Comparison of ENCODE assay signal across 8 cellular contexts in genomic region chr7:151087247-151088018, GRCh38. TPM values are rescaled to one million over a fixed set of nuclear protein-coding genes. Genes with fewer than 3 reads are reported as not detected.
A peak's percentile ranks its signal among the peaks of the same experiment; 100 is the strongest.
DNase-seq lines count a peak whose midpoint lies in the region; ATAC-seq and TF ChIP-seq lines count a peak whose summit lies in the region.

No MANE protein-coding gene starts in this region.

- H3K4me2 ChIP-seq in OCI-LY7 (ENCODE audit: low read length): peak overlapping the region; percentile 63

- BruUV-seq in OCI-LY7 (replicated peaks; lab: Mats Ljungman, UMichigan): no TSS peak

- H3K27me3 ChIP-seq in adrenal gland (no peaks in the 10 kb centered on the region), right cardiac atrium (ENCODE audit: control insufficient read depth, insufficient read depth) (no peaks in the 10 kb centered on the region)

- intact Hi-C loops in OCI-LY7 (cut with micrococcal nuclease; ENCODE audit: unreplicated experiment) (loop anchor here (2.0 to 10.0 kb wide), 3 partner anchors 23 to 193 kb away; partner anchors contain the start of gene KCNH2), adrenal gland (cut with DNase I) (no loop called here), right cardiac atrium (cut with DNase I) (loop anchor here in 1 of 4 donors (10.0 kb wide), 1 partner anchor 63 kb away; the partner anchor contains the start of genes ABCB8 and ATG9B), posterior cingulate gyrus (cut with DNase I) (loop anchor here (2.0 kb wide), 1 partner anchor 59 kb away; the partner anchor contains the start of gene ABCB8)

- H3K9me2 ChIP-seq in OCI-LY7 (ENCODE audit: insufficient read depth, low read length): no peaks in the 10 kb centered on the region

- H3K27ac ChIP-seq in OCI-LY7 (ENCODE audit: low read depth, low read length, poor library complexity, severe bottlenecking) (no peak overlapping the region), adrenal gland (peak overlapping the region; percentile 21 to 94 (median 76)), right cardiac atrium (ENCODE audit: low read length) (peak overlapping the region; percentile 94)

- H2AFZ ChIP-seq in OCI-LY7 (ENCODE audit: low read length): no peak overlapping the region

- H3K4me1 ChIP-seq in OCI-LY7 (ENCODE audit: insufficient read depth, low read length, poor library complexity, severe bottlenecking) (peaks cover 23% of the 10 kb centered on the region), adrenal gland (replicated peaks in 1 of 2) (peaks cover 31 to 63% of the 10 kb centered on the region in 2 donors), right cardiac atrium (ENCODE audit: control insufficient read depth, insufficient read depth, low read length) (peaks cover 10% of the 10 kb centered on the region)

- no peaks in the 10 kb centered on the region for H3K36me3 ChIP-seq in OCI-LY7 (ENCODE audit: insufficient read depth, low read length)
- H3K36me3 ChIP-seq in adrenal gland (replicated peaks in 1 of 2): no peaks in the 10 kb centered on the region

- TF ChIP-seq POLR2A in adrenal gland (IDR thresholded peaks at IDR 0.05): peak in 1 of 2 donors; percentile 10

- 0 to 1% (median 1%) methylated on average over 4 to 70 of the region's 70 CpGs; no CpG with 5 or more reads in 1 of the 4 donors for WGBS in adrenal gland, 4 donors
- WGBS in right cardiac atrium: 1% methylated on average over 70 of the region's 70 CpGs

- TF ChIP-seq CTCF in OCI-LY7 (conservative IDR thresholded peaks at IDR 0.05; ENCODE audit: low read length): no peak
- TF ChIP-seq CTCF in adrenal gland (IDR thresholded peaks at IDR 0.05): peak in 2 of 6 experiments; percentile 36 to 37

- DNase-seq in D341Med (ENCODE audit: low spot score): peak; percentile 80
- DNase-seq in OCI-LY7 (ENCODE audit: low spot score): no peak
- peak; percentile 61 to 74 (median 68) for DNase-seq in adrenal gland
- peak; percentile 78 to 91 (median 91) for DNase-seq in right cardiac atrium
- peak in 8 of 10 donors; percentile 31 to 95 (median 65) for DNase-seq in posterior cingulate gyrus
- no peak for DNase-seq in amniotic stem cell (lab: John Stamatoyannopoulos, UW)

- peak; percentile 18 for ATAC-seq in GM21619 (IDR thresholded peaks at IDR 0.05; ENCODE audit: unreplicated experiment)
- peak; percentile 51 to 66 for ATAC-seq in right cardiac atrium
- ATAC-seq in HG03571 (IDR thresholded peaks at IDR 0.05; ENCODE audit: unreplicated experiment): no peak

- H4K20me1 ChIP-seq in OCI-LY7 (ENCODE audit: insufficient read depth, low read length): no peaks in the 10 kb centered on the region; the same call in 1 of the 2 replicates

- H3K9me3 ChIP-seq in OCI-LY7 (ENCODE audit: low read length) (no peaks in the 10 kb centered on the region), adrenal gland (replicated peaks in 1 of 3) (no peaks in the 10 kb centered on the region), right cardiac atrium (ENCODE audit: control insufficient read depth, low read length) (no peaks in the 10 kb centered on the region)

- POLR2A ChIA-PET in OCI-LY7 (lab: Charles Lee): no interaction called here

- CTCF ChIA-PET in OCI-LY7 (lab: Charles Lee; ENCODE audit: unreplicated experiment): no interaction called here

- H3K4me3 ChIP-seq in OCI-LY7 (ENCODE audit: low read depth, low read length, poor library complexity, severe bottlenecking): peak overlapping the region; percentile 48
- peak overlapping the region; percentile 29 to 85 (median 51) for H3K4me3 ChIP-seq in adrenal gland
- H3K4me3 ChIP-seq in right cardiac atrium (ENCODE audit: low read length): peak overlapping the region; percentile 57

- peaks cover 6% of the 10 kb centered on the region for H3K79me2 ChIP-seq in OCI-LY7 (ENCODE audit: insufficient read depth, low read depth, low read length)

RNA-seq across cellular contexts. Expression of gene AGAP3, which starts 1.2 kb away (rescaled TPM):
- total RNA-seq in OCI-LY7 (2014; rRNA removed; shearing (Covaris generic)): 4.4 and 4.8 TPM in 2 replicates
- total RNA-seq in OCI-LY7 (2022) (23.1 and 30.9 TPM in 2 replicates), adrenal gland (100 to 1,000 TPM in 1 of 8 donors, 10 to 100 TPM in 7; 38.0 to 105 (median 50.9) TPM), right cardiac atrium (10 to 100 TPM; 58.3 to 78.8 (median 67.6) TPM)
- polyA plus RNA-seq in adrenal gland (100 to 1,000 TPM in 2 of 3 donors, 10 to 100 TPM in 1; 18.3 to 236 (median 111) TPM), right cardiac atrium (61.4 TPM)

RNA-seq across cellular contexts. Expression of gene TMUB1, which starts 4.1 kb away (rescaled TPM):
- 38.6 and 56.0 TPM in 2 replicates for total RNA-seq in OCI-LY7 (2014; rRNA removed; shearing (Covaris generic))
- total RNA-seq in OCI-LY7 (2022) (53.2 and 59.6 TPM in 2 replicates), adrenal gland (10 to 100 TPM; 31.5 to 74.6 (median 43.4) TPM), right cardiac atrium (10 to 100 TPM; 28.5 to 36.5 (median 35.8) TPM)
- polyA plus RNA-seq in adrenal gland (100 to 1,000 TPM in 2 of 3 donors, 1 to 10 TPM in 1; 5.2 to 152 (median 101) TPM), right cardiac atrium (55.2 TPM)

RNA-seq across cellular contexts. Expression of gene FASTK, which starts 6.8 kb away (rescaled TPM):
- 114 and 118 TPM in 2 replicates for total RNA-seq in OCI-LY7 (2014; rRNA removed; shearing (Covaris generic))
- total RNA-seq in OCI-LY7 (2022) (87.7 and 90.5 TPM in 2 replicates), adrenal gland (100 to 1,000 TPM in 1 of 8 donors, 10 to 100 TPM in 7; 42.0 to 112 (median 85.8) TPM), right cardiac atrium (10 to 100 TPM; 64.1 to 82.0 (median 68.9) TPM)
- polyA plus RNA-seq in adrenal gland (100 to 1,000 TPM in 2 of 3 donors, 10 to 100 TPM in 1; 21.4 to 516 (median 281) TPM), right cardiac atrium (133 TPM)

RNA-seq across cellular contexts. Expression of gene SLC4A2, which starts 28.0 kb away (rescaled TPM):
- 64.2 and 112 TPM in 2 replicates for total RNA-seq in OCI-LY7 (2014; rRNA removed; shearing (Covaris generic))
- total RNA-seq in OCI-LY7 (2022) (81.4 and 86.0 TPM in 2 replicates), adrenal gland (100 to 1,000 TPM in 7 of 8 donors, 10 to 100 TPM in 1; 67.4 to 179 (median 155) TPM), right cardiac atrium (100 to 1,000 TPM in 2 of 4 donors, 10 to 100 TPM in 2; 83.5 to 120 (median 96.5) TPM)
- polyA plus RNA-seq in adrenal gland (100 to 1,000 TPM in 2 of 3 donors, 10 to 100 TPM in 1; 31.5 to 258 (median 157) TPM), right cardiac atrium (61.7 TPM)

RNA-seq across cellular contexts. Expression of gene CDK5, which starts 29.7 kb away (rescaled TPM):
- 30.9 and 35.2 TPM in 2 replicates for total RNA-seq in OCI-LY7 (2014; rRNA removed; shearing (Covaris generic))
- 23.1 and 23.7 TPM in 2 replicates for total RNA-seq in OCI-LY7 (2022)
- total RNA-seq in adrenal gland: 10 to 100 TPM; 15.4 to 26.0 (median 21.8) TPM
- polyA plus RNA-seq in adrenal gland: 10 to 100 TPM; 15.8 to 19.3 (median 15.9) TPM
- total RNA-seq in right cardiac atrium: 10 to 100 TPM in 1 of 4 donors, 1 to 10 TPM in 3; 6.2 to 11.2 (median 7.4) TPM
- 6.5 TPM for polyA plus RNA-seq in right cardiac atrium

Comparison
In these comparisons a context has a peak if more than half of its experiments do, and no peak if none do; other contexts are left out.
1. DNase-seq: peak in D341Med (single experiment), adrenal gland (7 of 7), right cardiac atrium (3 of 3) and posterior cingulate gyrus (8 of 10); none in OCI-LY7 (single experiment) and amniotic stem cell (single experiment).
2. intact Hi-C loops: an anchor here in OCI-LY7 (2.0 to 10.0 kb wide) and posterior cingulate gyrus (2.0 kb wide); none called in adrenal gland.
3. Peak in every context shown above with its lines, with median percentiles within 50 percentile points of each other: H3K4me3 ChIP-seq.